In genomic region chr3:54511766-54512365, GRCh38 we compare ENCODE assay signal across 15 cellular contexts.
DNase-seq lines count a peak whose midpoint lies in the region; ATAC-seq and TF ChIP-seq lines count a peak whose summit lies in the region.
"Had no signal": no experiment of that assay in that cellular context is flagged by ENCODE, and none has a peak within 500 bp of the region (broad histone marks: within the 10 kb centered on the region; RNA-seq: fewer than 3 reads in every experiment).

No MANE protein-coding gene starts in this region.

- no peaks in the 10 kb centered on the region for H3K36me3 ChIP-seq in SJCRH30

- H3K27ac Mint-ChIP-seq in osteocyte (ENCODE audit: unreplicated experiment): no peak overlapping the region
- H3K27ac Mint-ChIP-seq: CD4-positive, alpha-beta memory T cell had no signal

- H3K4me3 ChIP-seq in SJCRH30: no peak overlapping the region
- H3K4me3 ChIP-seq: GM23248 had no signal

- no peaks in the 10 kb centered on the region for H3K4me1 Mint-ChIP-seq in osteocyte (ENCODE audit: unreplicated experiment)

- no peaks in the 10 kb centered on the region for H3K36me3 Mint-ChIP-seq in osteocyte (ENCODE audit: unreplicated experiment)
- H3K36me3 Mint-ChIP-seq: CD4-positive, alpha-beta memory T cell had no signal

- peaks cover 9% of the 10 kb centered on the region for H3K4me1 ChIP-seq in SJCRH30

- H3K27me3 Mint-ChIP-seq in osteocyte (ENCODE audit: unreplicated experiment): no peaks in the 10 kb centered on the region
- H3K27me3 Mint-ChIP-seq: CD4-positive, alpha-beta memory T cell had no signal

- DNase-seq in SJCRH30 (peak; percentile 58 to 66), ecto neural progenitor cell (ENCODE audit: low spot score) (peak; percentile 6), osteocyte (ENCODE audit: extremely low spot score, unreplicated experiment) (peak; percentile 62), ureter (ENCODE audit: low spot score) (no peak)
- DNase-seq: C1 segment of cervical spinal cord; Calu3; CD4-positive, alpha-beta memory T cell; COR-L47; DMS53; DMS79 treated with DMSO at 0.1 percent for 48 hours; GM23248; H7; HCEC 1CT had no signal

- no peaks in the 10 kb centered on the region for H3K27me3 ChIP-seq in SJCRH30

- no peak overlapping the region for H3K4me3 Mint-ChIP-seq in osteocyte (ENCODE audit: unreplicated experiment)
- H3K4me3 Mint-ChIP-seq: CD4-positive, alpha-beta memory T cell had no signal

- H3K9me3 ChIP-seq in SJCRH30 (replicated peaks): no peaks in the 10 kb centered on the region

- no peak for ATAC-seq in HG03159 (IDR thresholded peaks at IDR 0.05; ENCODE audit: unreplicated experiment)
- ATAC-seq in HG02973 (IDR thresholded peaks at IDR 0.05; ENCODE audit: unreplicated experiment): no peak

- no peak for TF ChIP-seq CTCF in osteocyte (IDR thresholded peaks at IDR 0.05)

- H3K9me3 Mint-ChIP-seq in osteocyte (ENCODE audit: unreplicated experiment): peaks cover 19% of the 10 kb centered on the region

- H3K27ac ChIP-seq in SJCRH30: peak overlapping the region; percentile 39
- H3K27ac ChIP-seq: GM23248 had no signal
